In the genomic region with DNA sequence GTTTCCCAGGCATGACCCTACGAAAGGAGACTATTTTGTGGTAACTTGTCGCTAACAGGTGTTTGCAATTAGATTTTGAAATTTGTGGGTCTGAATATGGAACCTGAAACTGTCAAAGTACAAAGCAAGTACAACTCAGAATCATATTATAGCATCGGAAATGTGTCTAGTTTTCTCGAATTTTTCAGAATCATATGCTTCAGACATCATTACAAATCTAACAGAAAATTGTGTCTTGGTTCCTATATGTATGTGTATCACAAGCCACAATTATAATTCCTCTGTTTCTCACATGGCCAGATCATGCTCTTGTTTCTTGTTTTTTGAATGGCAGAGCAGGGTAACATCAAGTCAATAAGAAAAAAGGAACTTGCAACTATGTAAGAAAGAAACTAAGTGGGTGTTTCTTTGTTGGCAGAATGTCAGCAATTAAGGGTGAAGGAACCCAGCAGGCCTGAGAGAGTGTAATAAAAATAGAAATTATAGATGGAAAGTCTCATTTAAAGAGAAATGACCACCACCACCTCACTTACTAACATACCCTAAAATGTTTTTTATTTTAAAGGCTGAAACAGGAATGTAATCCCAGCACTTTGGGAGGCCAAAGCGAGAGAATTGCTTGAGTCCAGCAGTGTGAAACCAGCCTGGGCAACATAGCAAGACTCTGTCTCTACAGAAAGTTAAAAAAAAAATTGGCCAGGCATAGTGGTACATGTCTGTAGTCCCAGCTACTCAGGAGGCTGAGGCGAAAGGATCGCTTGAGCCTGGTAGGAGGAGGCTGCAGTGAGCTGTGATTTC, we compare ENCODE assay signal across 8 cellular contexts. TPM values are rescaled to one million over a fixed set of nuclear protein-coding genes. Genes with fewer than 3 reads are reported as not detected.
A peak's percentile ranks its signal among the peaks of the same experiment; 100 is the strongest.
DNase-seq lines count a peak whose midpoint lies in the region; ATAC-seq and TF ChIP-seq lines count a peak whose summit lies in the region.

No MANE protein-coding gene starts in this region.

- DNase-seq in Calu3 (no peak), chondrocyte (ENCODE audit: low spot score) (no peak), nephron progenitor cell (no peak), trophoblast cell (no peak), NCI-H510A (lab: John Stamatoyannopoulos, UW) (no peak)
- DNase-seq in stimulated activated naive B cell treated with anti-CD40 and anti-IgM and Interleukin-4, amounts not matched to agents 10 μg/mL and 1 μg/mL and 100 μg/mL, for 72 hours, result no peak

- peaks cover 2% of the 10 kb centered on the region for H3K9me3 ChIP-seq in trophoblast cell (ENCODE audit: insufficient read depth, low read depth, low read length)

- H2AK5ac ChIP-seq in trophoblast cell (ENCODE audit: low read length), result no peak overlapping the region

- H3K4ac ChIP-seq in trophoblast cell (ENCODE audit: low read depth, low read length), result no peak overlapping the region

- no peaks in the 10 kb centered on the region for H3K79me2 ChIP-seq in trophoblast cell (ENCODE audit: control insufficient read depth, insufficient read depth, low read length, poor library complexity)

- H2BK120ac ChIP-seq in trophoblast cell (ENCODE audit: insufficient read depth, low read length, poor library complexity), result no peak overlapping the region

- H3K27ac ChIP-seq in trophoblast cell (ENCODE audit: low read depth, low read length), result no peak overlapping the region

- TF ChIP-seq CTCF in Calu3 (IDR thresholded peaks at IDR 0.05; ENCODE audit: unreplicated experiment), result no peak
- no peak for TF ChIP-seq CTCF in chondrocyte (IDR thresholded peaks at IDR 0.05)
- TF ChIP-seq CTCF in nephron progenitor cell (IDR thresholded peaks at IDR 0.05), result no peak

- H3K14ac ChIP-seq in trophoblast cell (ENCODE audit: low read length), result no peak overlapping the region

- H3K4me1 Mint-ChIP-seq in Calu3 (ENCODE audit: low read depth, unreplicated experiment), result peaks cover 36% of the 10 kb centered on the region
- peaks cover 32% of the 10 kb centered on the region for H3K4me1 Mint-ChIP-seq in chondrocyte (ENCODE audit: low read depth)
- H3K4me1 Mint-ChIP-seq in stimulated activated naive B cell treated with anti-CD40 and anti-IgM and Interleukin-4, amounts not matched to agents 10 μg/mL and 1 μg/mL and 100 μg/mL, for 72 hours, result peaks cover 11 to 16% of the 10 kb centered on the region in 2 donors
- H3K4me1 Mint-ChIP-seq in nephron progenitor cell, result no peaks in the 10 kb centered on the region

- no peaks in the 10 kb centered on the region for H3K27me3 ChIP-seq in trophoblast cell (ENCODE audit: insufficient read depth, low read length)

- H4K91ac ChIP-seq in trophoblast cell (ENCODE audit: low read depth, low read length), result no peak overlapping the region

- no peak overlapping the region for H3K9ac ChIP-seq in trophoblast cell (ENCODE audit: low read length)

- no peak overlapping the region for H3K4me3 ChIP-seq in trophoblast cell (ENCODE audit: low read depth, low read length)

- H2AFZ ChIP-seq in trophoblast cell (ENCODE audit: insufficient read depth, low read length, poor library complexity), result no peak overlapping the region

- no peak overlapping the region for H4K12ac ChIP-seq in trophoblast cell (ENCODE audit: low read depth, low read length)

- no CpG with 5 or more reads among the region's 7 CpGs for WGBS in trophoblast cell (ENCODE audit: extremely low coverage, insufficient coverage, insufficient read length)

- ATAC-seq in GM19468 (IDR thresholded peaks at IDR 0.05; ENCODE audit: extremely low read depth, unreplicated experiment), result peak; percentile 77
- ATAC-seq in HG03460 (IDR thresholded peaks at IDR 0.05; ENCODE audit: unreplicated experiment), result peak; percentile 72
- peak; percentile 90 to 91 for ATAC-seq in stimulated activated naive B cell treated with anti-CD40 and anti-IgM and Interleukin-4, amounts not matched to agents 10 μg/mL and 1 μg/mL and 100 μg/mL, for 72 hours (replicated peaks)

- H3K4me2 ChIP-seq in trophoblast cell (ENCODE audit: low read length), result no peak overlapping the region

- H3K36me3 Mint-ChIP-seq in Calu3 (ENCODE audit: insufficient read depth, unreplicated experiment), result peaks cover 7% of the 10 kb centered on the region
- H3K36me3 Mint-ChIP-seq in chondrocyte (ENCODE audit: low read depth), result no peaks in the 10 kb centered on the region
- H3K36me3 Mint-ChIP-seq in stimulated activated naive B cell treated with anti-CD40 and anti-IgM and Interleukin-4, amounts not matched to agents 10 μg/mL and 1 μg/mL and 100 μg/mL, for 72 hours, result no peaks in the 10 kb centered on the region
- H3K36me3 Mint-ChIP-seq in nephron progenitor cell (ENCODE audit: low read depth), result peaks cover 16% of the 10 kb centered on the region

- CTCF ChIA-PET in Calu3 (lab: Charles Lee), result interaction anchor here (0.7 kb wide), 1 partner anchor 32 kb away, joined by 3 read pairs; no protein-coding TSS in a partner anchor

- no peak overlapping the region for H2BK12ac ChIP-seq in trophoblast cell (ENCODE audit: low read length)

- no TSS peak for BruUV-seq in Calu3 (replicated peaks; lab: Mats Ljungman, UMichigan)

- no peaks in the 10 kb centered on the region for H3K4me1 ChIP-seq in trophoblast cell (ENCODE audit: control insufficient read depth in 1 of 2, insufficient read depth in 2 of 2, low read length in 2 of 2)

- peak overlapping the region; percentile 78 for H3K27ac Mint-ChIP-seq in Calu3 (ENCODE audit: unreplicated experiment)
- peak overlapping the region; percentile 84 for H3K27ac Mint-ChIP-seq in chondrocyte (ENCODE audit: unreplicated experiment)
- H3K27ac Mint-ChIP-seq in stimulated activated naive B cell treated with anti-CD40 and anti-IgM and Interleukin-4, amounts not matched to agents 10 μg/mL and 1 μg/mL and 100 μg/mL, for 72 hours, result peak overlapping the region; percentile 26
- H3K27ac Mint-ChIP-seq in nephron progenitor cell, result no peak overlapping the region

- intact Hi-C loops in Calu3 (cut with micrococcal nuclease; ENCODE audit: unreplicated experiment), result loop anchor here (5.0 kb wide), 1 partner anchor 184 kb away; no protein-coding TSS in a partner anchor

- H3K36me3 ChIP-seq in trophoblast cell (ENCODE audit: control insufficient read depth in 1 of 2, insufficient read depth in 2 of 2, low read length in 2 of 2), result no peaks in the 10 kb centered on the region

- H4K8ac ChIP-seq in trophoblast cell (ENCODE audit: low read depth, low read length), result no peak overlapping the region

- H3K27me3 Mint-ChIP-seq in Calu3 (ENCODE audit: unreplicated experiment), result no peaks in the 10 kb centered on the region
- no peaks in the 10 kb centered on the region for H3K27me3 Mint-ChIP-seq in chondrocyte (ENCODE audit: low read depth)
- H3K27me3 Mint-ChIP-seq in stimulated activated naive B cell treated with anti-CD40 and anti-IgM and Interleukin-4, amounts not matched to agents 10 μg/mL and 1 μg/mL and 100 μg/mL, for 72 hours, result peaks cover 9 to 10% of the 10 kb centered on the region in 2 donors
- H3K27me3 Mint-ChIP-seq in nephron progenitor cell (ENCODE audit: low read depth, poor library complexity), result no peaks in the 10 kb centered on the region

- H3K4me3 Mint-ChIP-seq in Calu3 (ENCODE audit: low read depth, unreplicated experiment) (peak overlapping the region; percentile 55), chondrocyte (ENCODE audit: unreplicated experiment) (peak overlapping the region; percentile 31), nephron progenitor cell (no peak overlapping the region)
- H3K4me3 Mint-ChIP-seq in stimulated activated naive B cell treated with anti-CD40 and anti-IgM and Interleukin-4, amounts not matched to agents 10 μg/mL and 1 μg/mL and 100 μg/mL, for 72 hours, result peak overlapping the region; percentile 27 to 28

- no peak overlapping the region for H3K18ac ChIP-seq in trophoblast cell (ENCODE audit: low read length)

- H3K9me3 Mint-ChIP-seq in Calu3 (ENCODE audit: low read depth, unreplicated experiment) (no peaks in the 10 kb centered on the region), chondrocyte (ENCODE audit: low read depth) (no peaks in the 10 kb centered on the region), nephron progenitor cell (no peaks in the 10 kb centered on the region)
- H3K9me3 Mint-ChIP-seq in stimulated activated naive B cell treated with anti-CD40 and anti-IgM and Interleukin-4, amounts not matched to agents 10 μg/mL and 1 μg/mL and 100 μg/mL, for 72 hours, result peaks cover 0 to 2% of the 10 kb centered on the region in 2 donors

- no peaks in the 10 kb centered on the region for H3K79me1 ChIP-seq in trophoblast cell (ENCODE audit: low read length)

- no peak overlapping the region for H3K23ac ChIP-seq in trophoblast cell (ENCODE audit: low read length)

- H2BK5ac ChIP-seq in trophoblast cell (ENCODE audit: low read depth, low read length, poor library complexity), result no peak overlapping the region

RNA-seq across cellular contexts. Expression of gene PRTFDC1, which starts 51.3 kb away (rescaled TPM):
- total RNA-seq in Calu3 (2022), result 22.7 and 24.6 TPM in 2 replicates
- total RNA-seq in chondrocyte, result 5.9 to 13.1 TPM (median 10.1 TPM) in 3 replicates
- 3.8 and 3.9 TPM in 2 replicates for polyA plus RNA-seq in trophoblast cell (2013)
